In genomic region chr1:94115254-94115899, GRCh38 we compare ENCODE assay signal across 23 cellular contexts. TPM values are rescaled to one million over a fixed set of nuclear protein-coding genes. Genes with fewer than 3 reads are reported as not detected.
"Had no signal": no experiment of that assay in that cellular context is flagged by ENCODE, and none has a peak within 500 bp of the region (broad histone marks: within the 10 kb centered on the region; RNA-seq: fewer than 3 reads in every experiment).

No MANE protein-coding gene starts in this region.

- H3K27ac ChIP-seq: gastrocnemius medialis, left lung, stomach, upper lobe of left lung had no signal

- H3K4me3 Mint-ChIP-seq: activated B cell treated with CpG ODN at 0.5 μM for 24 hours; activated CD4-positive, alpha-beta memory T cell treated with anti-CD3 and anti-CD28 coated beads for 36 hours; activated naive CD8-positive, alpha-beta T cell treated with anti-CD3 and anti-CD28 coated beads, Interleukin-2, amount 50 U/mL, for 24 hours; activated T-cell treated with anti-CD3 and anti-CD28 coated beads, Interleukin-2, amount 50 U/mL, for 72 hours; dendritic cell treated with granulocyte-macrophage colony-stimulating factor and Interleukin-4, amounts not matched to agents 40 ng/mL and 50 ng/mL, for 4 days; natural killer cell treated with Interleukin-12 subunit alpha and Interleukin-12 subunit beta and Interleukin-15 and Interleukin-18, amount 100 ng/mL, for 72 hours; stimulated activated memory B cell treated with anti-CD40 and anti-IgM and Interleukin-4, amounts not matched to agents 10 μg/mL and 1 μg/mL and 100 μg/mL, for 72 hours had no signal

- H3K4me1 Mint-ChIP-seq: activated B cell treated with CpG ODN at 0.5 μM for 24 hours; activated naive CD8-positive, alpha-beta T cell treated with anti-CD3 and anti-CD28 coated beads, Interleukin-2, amount 50 U/mL, for 24 hours had no signal

- ATAC-seq: activated naive CD8-positive, alpha-beta T cell treated with anti-CD3 and anti-CD28 coated beads, Interleukin-2, amount 50 U/mL, for 24 hours; activated T-cell treated with anti-CD3 and anti-CD28 coated beads, Interleukin-2, amount 50 U/mL, for 72 hours; gastrocnemius medialis; left lung; natural killer cell treated with Interleukin-12 subunit alpha and Interleukin-12 subunit beta and Interleukin-15 and Interleukin-18, amount 100 ng/mL, for 72 hours; right cardiac atrium; stimulated activated memory B cell treated with anti-CD40 and anti-IgM and Interleukin-4, amounts not matched to agents 10 μg/mL and 1 μg/mL and 100 μg/mL, for 72 hours had no signal

- H3K36me3 ChIP-seq: gastrocnemius medialis, left lung, stomach, upper lobe of left lung had no signal

- H3K36me3 Mint-ChIP-seq: activated CD4-positive, alpha-beta memory T cell treated with anti-CD3 and anti-CD28 coated beads for 36 hours; natural killer cell treated with Interleukin-12 subunit alpha and Interleukin-12 subunit beta and Interleukin-15 and Interleukin-18, amount 100 ng/mL, for 72 hours; stimulated activated memory B cell treated with anti-CD40 and anti-IgM and Interleukin-4, amounts not matched to agents 10 μg/mL and 1 μg/mL and 100 μg/mL, for 72 hours had no signal

- H3K9me3 ChIP-seq: gastrocnemius medialis, left lung, stomach, upper lobe of left lung had no signal

- H3K79me2 ChIP-seq: parathyroid adenoma had no signal

- DNase-seq: activated B cell treated with CpG ODN at 0.5 μM for 24 hours; activated CD4-positive, alpha-beta memory T cell treated with anti-CD3 and anti-CD28 coated beads for 36 hours; activated CD4-positive, alpha-beta T cell treated with anti-CD3 and anti-CD28 coated beads for 4 hours; activated effector memory CD4-positive, alpha-beta T cell treated with anti-CD3 and anti-CD28 coated beads, Interleukin-2, amount 50 U/mL, for 16 hours; activated naive CD4-positive, alpha-beta T cell treated with anti-CD3 and anti-CD28 coated beads, Interleukin-2, amount 50 U/mL, for 16 hours; activated naive CD8-positive, alpha-beta T cell treated with anti-CD3 and anti-CD28 coated beads, Interleukin-2, amount 50 U/mL, for 24 hours; activated T-cell treated with anti-CD3 and anti-CD28 coated beads, Interleukin-2, amount 50 U/mL, for 72 hours; effector CD4-positive, alpha-beta T cell; erythroblast; gastrocnemius medialis; hippocampal formation; kidney glomerular epithelial cell; left lung; right cardiac atrium; stimulated activated CD4-positive, alpha-beta T cell treated with anti-CD3 and anti-CD28 coated beads, Interleukin-15, amount 100 ng/mL, for 24 hours; stomach; T-helper 9 cell; upper lobe of left lung had no signal

- H3K27me3 ChIP-seq: gastrocnemius medialis, upper lobe of left lung had no signal

- H3K4me3 ChIP-seq: gastrocnemius medialis, left lung, skin epidermis, stomach, upper lobe of left lung had no signal

- H3K4me1 ChIP-seq: gastrocnemius medialis, left lung, stomach, upper lobe of left lung had no signal

- H3K9me3 Mint-ChIP-seq: activated B cell treated with CpG ODN at 0.5 μM for 24 hours; activated CD4-positive, alpha-beta memory T cell treated with anti-CD3 and anti-CD28 coated beads for 36 hours; activated naive CD8-positive, alpha-beta T cell treated with anti-CD3 and anti-CD28 coated beads, Interleukin-2, amount 50 U/mL, for 24 hours; activated T-cell treated with anti-CD3 and anti-CD28 coated beads, Interleukin-2, amount 50 U/mL, for 72 hours; dendritic cell treated with granulocyte-macrophage colony-stimulating factor and Interleukin-4, amounts not matched to agents 40 ng/mL and 50 ng/mL, for 4 days; natural killer cell treated with Interleukin-12 subunit alpha and Interleukin-12 subunit beta and Interleukin-15 and Interleukin-18, amount 100 ng/mL, for 72 hours; stimulated activated memory B cell treated with anti-CD40 and anti-IgM and Interleukin-4, amounts not matched to agents 10 μg/mL and 1 μg/mL and 100 μg/mL, for 72 hours had no signal

- H3K9ac ChIP-seq: parathyroid adenoma had no signal

- H3K27ac Mint-ChIP-seq: activated B cell treated with CpG ODN at 0.5 μM for 24 hours; activated CD4-positive, alpha-beta memory T cell treated with anti-CD3 and anti-CD28 coated beads for 36 hours; activated naive CD8-positive, alpha-beta T cell treated with anti-CD3 and anti-CD28 coated beads, Interleukin-2, amount 50 U/mL, for 24 hours; activated T-cell treated with anti-CD3 and anti-CD28 coated beads, Interleukin-2, amount 50 U/mL, for 72 hours; dendritic cell treated with granulocyte-macrophage colony-stimulating factor and Interleukin-4, amounts not matched to agents 40 ng/mL and 50 ng/mL, for 4 days; natural killer cell treated with Interleukin-12 subunit alpha and Interleukin-12 subunit beta and Interleukin-15 and Interleukin-18, amount 100 ng/mL, for 72 hours; stimulated activated memory B cell treated with anti-CD40 and anti-IgM and Interleukin-4, amounts not matched to agents 10 μg/mL and 1 μg/mL and 100 μg/mL, for 72 hours had no signal

RNA-seq across cellular contexts. Expression of gene ABCA4, which starts 5.6 kb away (rescaled TPM):
- total RNA-seq: activated B cell treated with CpG ODN at 0.5 μM for 24 hours; activated CD4-positive, alpha-beta memory T cell treated with anti-CD3 and anti-CD28 coated beads for 36 hours; gastrocnemius medialis; natural killer cell treated with Interleukin-12 subunit alpha and Interleukin-12 subunit beta and Interleukin-15 and Interleukin-18, amount 100 ng/mL, for 72 hours had no signal
